ENCODE assay signal across 27 cellular contexts in genomic region chr6:47579040-47579439, GRCh38.
"Had no signal": no experiment of that assay in that cellular context is flagged by ENCODE, and none has a peak within 500 bp of the region (broad histone marks: within the 10 kb centered on the region; RNA-seq: fewer than 3 reads in every experiment).

No MANE protein-coding gene starts in this region.

- H3K4me1 Mint-ChIP-seq: endodermal cell; naive thymus-derived CD8-positive, alpha-beta T cell; nephron progenitor cell; stimulated activated naive B cell treated with anti-CD40 and anti-IgM and Interleukin-4, amounts not matched to agents 10 μg/mL and 1 μg/mL and 100 μg/mL, for 72 hours had no signal

- H3K27me3 ChIP-seq: colonic mucosa, foreskin keratinocyte, gastroesophageal sphincter, heart right ventricle, tibial nerve, upper lobe of left lung had no signal

- H3K27ac Mint-ChIP-seq: dendritic cell treated with granulocyte-macrophage colony-stimulating factor and Interleukin-4, amounts not matched to agents 40 ng/mL and 50 ng/mL, for 4 days; endodermal cell; stimulated activated naive B cell treated with anti-CD40 and anti-IgM and Interleukin-4, amounts not matched to agents 10 μg/mL and 1 μg/mL and 100 μg/mL, for 72 hours; stimulated activated naive CD8-positive, alpha-beta T cell treated with anti-CD3 and anti-CD28 coated beads, Interleukin-15, Interleukin-2, amounts not matched to agents 100 ng/mL and 50 ng/mL, for 24 hours had no signal

- ATAC-seq: esophagus mucosa; foreskin keratinocyte; gastroesophageal sphincter; heart right ventricle; left ventricle myocardium superior; lower lobe of right lung; naive thymus-derived CD8-positive, alpha-beta T cell; psoas muscle; right cardiac atrium; stimulated activated naive B cell treated with anti-CD40 and anti-IgM and Interleukin-4, amounts not matched to agents 10 μg/mL and 1 μg/mL and 100 μg/mL, for 72 hours had no signal

- DNase-seq: colonic mucosa; effector CD8-positive, alpha-beta T cell; endodermal cell; foreskin keratinocyte; glutamatergic neuron; heart right ventricle; hippocampal formation; left ventricle myocardium superior; lower lobe of right lung; naive thymus-derived CD8-positive, alpha-beta T cell; nephron progenitor cell; nucleus accumbens; posterior cingulate gyrus; psoas muscle; right cardiac atrium; stimulated activated CD4-positive, alpha-beta T cell treated with anti-CD3 and anti-CD28 coated beads, Interleukin-15, amount 100 ng/mL, for 24 hours; stimulated activated CD4-positive, alpha-beta T cell treated with anti-CD3 and anti-CD28 coated beads, Interleukin-2, amount 100 ng/mL, for 48 hours; stimulated activated naive B cell treated with anti-CD40 and anti-IgM and Interleukin-4, amounts not matched to agents 10 μg/mL and 1 μg/mL and 100 μg/mL, for 72 hours; upper lobe of left lung had no signal

- H3K4me3 ChIP-seq: colonic mucosa, gastroesophageal sphincter, heart right ventricle, lower lobe of right lung, psoas muscle, skin epidermis, thoracic aorta, tibial nerve, upper lobe of left lung had no signal

- H3K9me3 ChIP-seq: colonic mucosa, gastroesophageal sphincter, heart right ventricle, lower lobe of right lung, psoas muscle, thoracic aorta, tibial nerve, upper lobe of left lung had no signal

- H3K4me1 ChIP-seq: colonic mucosa, foreskin keratinocyte, gastroesophageal sphincter, heart right ventricle, lower lobe of right lung, psoas muscle, tibial nerve, upper lobe of left lung had no signal

- H3K4me3 Mint-ChIP-seq: dendritic cell treated with granulocyte-macrophage colony-stimulating factor and Interleukin-4, amounts not matched to agents 40 ng/mL and 50 ng/mL, for 4 days; endodermal cell; naive thymus-derived CD8-positive, alpha-beta T cell; nephron progenitor cell; stimulated activated naive B cell treated with anti-CD40 and anti-IgM and Interleukin-4, amounts not matched to agents 10 μg/mL and 1 μg/mL and 100 μg/mL, for 72 hours; stimulated activated naive CD8-positive, alpha-beta T cell treated with anti-CD3 and anti-CD28 coated beads, Interleukin-15, Interleukin-2, amounts not matched to agents 100 ng/mL and 50 ng/mL, for 24 hours had no signal

- H3K27ac ChIP-seq: colonic mucosa, epithelial cell of prostate, foreskin keratinocyte, gastroesophageal sphincter, heart right ventricle, lower lobe of right lung, psoas muscle, skin epidermis, thoracic aorta, tibial nerve, upper lobe of left lung had no signal

- H3K27me3 Mint-ChIP-seq: dendritic cell treated with granulocyte-macrophage colony-stimulating factor and Interleukin-4, amounts not matched to agents 40 ng/mL and 50 ng/mL, for 4 days; naive thymus-derived CD8-positive, alpha-beta T cell; stimulated activated naive B cell treated with anti-CD40 and anti-IgM and Interleukin-4, amounts not matched to agents 10 μg/mL and 1 μg/mL and 100 μg/mL, for 72 hours; stimulated activated naive CD8-positive, alpha-beta T cell treated with anti-CD3 and anti-CD28 coated beads, Interleukin-15, Interleukin-2, amounts not matched to agents 100 ng/mL and 50 ng/mL, for 24 hours had no signal
